In genomic region chr12:103930787-103931536, GRCh38 we compare ENCODE assay signal across 8 cellular contexts. TPM values are rescaled to one million over a fixed set of nuclear protein-coding genes. Genes with fewer than 3 reads are reported as not detected.
DNase-seq lines count a peak whose midpoint lies in the region; ATAC-seq and TF ChIP-seq lines count a peak whose summit lies in the region.

No MANE protein-coding gene starts in this region.

- BruUV-seq in IMR-90 (replicated peaks; lab: Mats Ljungman, UMichigan): no TSS peak

- CTCF ChIA-PET in IMR-90 (lab: Yijun Ruan, JAX): interaction anchor here (1.2 kb wide), 1 partner anchor 36 kb away, joined by 4 read pairs; no protein-coding TSS in a partner anchor
- CTCF ChIA-PET in activated CD8-positive, alpha-beta T cell treated with anti-CD3 and anti-CD28 coated beads for 36 hours (lab: Charles Lee): interaction anchor here (1.2 kb wide), 1 partner anchor 26 kb away, joined by 7 read pairs; a partner anchor contains a TSS

- H3K18ac ChIP-seq in IMR-90 (ENCODE audit: low read depth, low read length): no peak overlapping the region

- in situ Hi-C loops in IMR-90 (cut with MboI; ENCODE audit: low sequenced_read_pairs): loop anchor here (10.0 kb wide), 1 partner anchor 156 kb away; no protein-coding TSS in a partner anchor

- WGBS in IMR-90 (ENCODE audit: extremely low coverage in 2 of 2, insufficient read length in 1 of 2), 2 experiments: 0% methylated on average over 1 of the region's 32 CpGs; no CpG with 5 or more reads in 1 of the 2 experiments
- WGBS in esophagus squamous epithelium, 2 donors: 0% methylated on average over 29 to 30 of the region's 32 CpGs
- WGBS in thymus: under 1% methylated on average over 32 of the region's 32 CpGs

- H4K91ac ChIP-seq in IMR-90 (ENCODE audit: insufficient read depth, low read depth, low read length): peak overlapping the region; percentile 79

- H2AFZ ChIP-seq in IMR-90 (replicated peaks; ENCODE audit: low read length, poor library complexity): peak overlapping the region; percentile 94

- intact Hi-C loops in IMR-90 (cut with micrococcal nuclease): loop anchor here (1.0 to 2.0 kb wide), 2 partner anchors 47 to 160 kb away; no protein-coding TSS in a partner anchor
- intact Hi-C loops in activated CD8-positive, alpha-beta T cell treated with anti-CD3 and anti-CD28 coated beads for 36 hours (cut with micrococcal nuclease): loop anchor here (5.0 kb wide), 1 partner anchor 49 kb away; no protein-coding TSS in a partner anchor
- intact Hi-C loops in esophagus squamous epithelium (cut with DNase I): no loop called here

- peak overlapping the region; percentile 85 for H3K4me2 ChIP-seq in IMR-90 (ENCODE audit: low read depth, low read length)

- H3K36me3 ChIP-seq in IMR-90 (ENCODE audit: control insufficient read depth, insufficient read depth, low read length) (peaks cover 15% of the 10 kb centered on the region), esophagus squamous epithelium (peaks cover 0 to 39% (median 0%) of the 10 kb centered on the region in 3 donors), muscle layer of colon (ENCODE audit: insufficient read depth, low read length) (peaks cover 38% of the 10 kb centered on the region), thymus (ENCODE audit: control insufficient read depth, insufficient read depth) (peaks cover 24% of the 10 kb centered on the region)

- POLR2A ChIA-PET in IMR-90 (lab: Charles Lee; ENCODE audit: unreplicated experiment): interaction anchor here (0.6 kb wide), 1 partner anchor 8 kb away, joined by 3 read pairs; no protein-coding TSS in a partner anchor
- POLR2A ChIA-PET in activated CD8-positive, alpha-beta T cell treated with anti-CD3 and anti-CD28 coated beads for 36 hours (lab: Charles Lee): interaction anchor here (0.7 to 7.0 kb wide), 14 partner anchors 9 to 358 kb away, joined by 3 to 90 read pairs (median 7); partner anchors contain the start of genes NT5DC3 and TDG

- H3K27me3 ChIP-seq in IMR-90 (ENCODE audit: control insufficient read depth, insufficient read depth, low read length) (no peaks in the 10 kb centered on the region), esophagus squamous epithelium (no peaks in the 10 kb centered on the region), muscle layer of colon (ENCODE audit: control insufficient read depth in 1 of 2, insufficient read depth in 2 of 2, low read length in 2 of 2) (no peaks in the 10 kb centered on the region), thymus (ENCODE audit: control insufficient read depth, insufficient read depth) (no peaks in the 10 kb centered on the region)

- no peak overlapping the region for H2BK20ac ChIP-seq in IMR-90 (ENCODE audit: low read depth, low read length)

- dilution Hi-C loops in IMR-90 (cut with HindIII; ENCODE audit: low sequenced_read_pairs, unreplicated experiment): no loop called here

- H3K23ac ChIP-seq in IMR-90 (ENCODE audit: low read depth, low read length): peak overlapping the region; percentile 97

- H3K56ac ChIP-seq in IMR-90 (ENCODE audit: extremely low read depth, insufficient read depth, low read length): peak overlapping the region; percentile 79

- H2BK15ac ChIP-seq in IMR-90 (ENCODE audit: low read depth, low read length): peak overlapping the region; percentile 2; the same call in 1 of the 3 replicates

- no peaks in the 10 kb centered on the region for H3K9me3 Mint-ChIP-seq in activated CD8-positive, alpha-beta T cell treated with anti-CD3 and anti-CD28 coated beads for 36 hours

- H4K8ac ChIP-seq in IMR-90 (ENCODE audit: low read depth in 2 of 2, low read length in 2 of 2): peak overlapping the region; percentile 37 to 80; a peak in 3 of 4 replicates

- ATAC-seq in IMR-90 (ENCODE audit: low read depth) (peak; percentile 2; the same call in 1 of the 2 replicates), GM19351 (IDR thresholded peaks at IDR 0.05; ENCODE audit: unreplicated experiment) (no peak)
- no peak for ATAC-seq in activated CD8-positive, alpha-beta T cell treated with anti-CD3 and anti-CD28 coated beads for 36 hours

- peak overlapping the region; percentile 79 for H3K27ac ChIP-seq in IMR-90 (ENCODE audit: insufficient read depth, low read length)
- H3K27ac ChIP-seq in esophagus squamous epithelium: peak overlapping the region; percentile 86 to 96 (median 94)
- H3K27ac ChIP-seq in muscle layer of colon (ENCODE audit: low read depth, low read length): peak overlapping the region; percentile 77
- H3K27ac ChIP-seq in thymus (ENCODE audit: low read depth): peak overlapping the region; percentile 92

- H3K4me1 ChIP-seq in IMR-90 (ENCODE audit: control insufficient read depth, insufficient read depth, low read length): peaks cover 3% of the 10 kb centered on the region; the same call in 1 of the 2 replicates
- H3K4me1 ChIP-seq in esophagus squamous epithelium: peaks cover 5 to 68% (median 22%) of the 10 kb centered on the region in 3 donors
- peaks cover 55% of the 10 kb centered on the region for H3K4me1 ChIP-seq in muscle layer of colon (ENCODE audit: insufficient read depth, low read length)
- peaks cover 23% of the 10 kb centered on the region for H3K4me1 ChIP-seq in thymus (ENCODE audit: control insufficient read depth, insufficient read depth, low read length)

- peak overlapping the region; percentile 66 for H3K4me3 ChIP-seq in IMR-90 (ENCODE audit: insufficient read depth, low read depth, low read length)
- H3K4me3 ChIP-seq in esophagus squamous epithelium: peak overlapping the region; percentile 62 to 87 (median 80)
- H3K4me3 ChIP-seq in muscle layer of colon (ENCODE audit: low read depth in 1 of 2, low read length in 2 of 2): peak overlapping the region; percentile 51 to 89
- H3K4me3 ChIP-seq in thymus (ENCODE audit: low read length): peak overlapping the region; percentile 85

- H2BK5ac ChIP-seq in IMR-90 (ENCODE audit: low read depth, low read length, poor library complexity, severe bottlenecking): peak overlapping the region; percentile 75

- H3K9me3 ChIP-seq in IMR-90 (ENCODE audit: control insufficient read depth, insufficient read depth, low read length) (no peaks in the 10 kb centered on the region), esophagus squamous epithelium (no peaks in the 10 kb centered on the region), muscle layer of colon (ENCODE audit: low read length) (no peaks in the 10 kb centered on the region), thymus (ENCODE audit: control insufficient read depth) (no peaks in the 10 kb centered on the region)

- peak overlapping the region; percentile 99 for H3K27ac Mint-ChIP-seq in activated CD8-positive, alpha-beta T cell treated with anti-CD3 and anti-CD28 coated beads for 36 hours

- H3K27me3 Mint-ChIP-seq in activated CD8-positive, alpha-beta T cell treated with anti-CD3 and anti-CD28 coated beads for 36 hours: peaks cover 3% of the 10 kb centered on the region

- H3K4me3 Mint-ChIP-seq in activated CD8-positive, alpha-beta T cell treated with anti-CD3 and anti-CD28 coated beads for 36 hours: peak overlapping the region; percentile 87

- no peak; the same call in 1 of the 2 replicates for TF ChIP-seq POLR2A in IMR-90 (IDR thresholded peaks at IDR 0.05; ENCODE audit: low read depth, low read length)
- no peak for TF ChIP-seq POLR2A in esophagus squamous epithelium (IDR thresholded peaks at IDR 0.05)

- TF ChIP-seq CTCF in IMR-90 (conservative IDR thresholded peaks at IDR 0.05; ENCODE audit: low read depth, low read length) (no peak), esophagus squamous epithelium (IDR thresholded peaks at IDR 0.05) (no peak)
- no peak for TF ChIP-seq CTCF in activated CD8-positive, alpha-beta T cell treated with anti-CD3 and anti-CD28 coated beads for 36 hours (IDR thresholded peaks at IDR 0.05)

- peak overlapping the region; percentile 99 for H2AK9ac ChIP-seq in IMR-90 (replicated peaks; ENCODE audit: low read depth, low read length, poor library complexity)

- H3K14ac ChIP-seq in IMR-90 (replicated peaks; ENCODE audit: low read depth, low read length): peak overlapping the region; percentile 97

- no peaks in the 10 kb centered on the region for H3K9me1 ChIP-seq in IMR-90 (ENCODE audit: insufficient read depth, low read length)

- H3K9ac ChIP-seq in IMR-90 (ENCODE audit: low read depth, low read length): peak overlapping the region; percentile 79
- peak overlapping the region; percentile 75 for H3K9ac ChIP-seq in muscle layer of colon (ENCODE audit: low read length)

- no peak for TF ChIP-seq RAD21 in IMR-90 (IDR thresholded peaks at IDR 0.05; ENCODE audit: low read length)

- H3K4ac ChIP-seq in IMR-90 (ENCODE audit: low read depth, low read length): peak overlapping the region; percentile 87

- H3K36me3 Mint-ChIP-seq in activated CD8-positive, alpha-beta T cell treated with anti-CD3 and anti-CD28 coated beads for 36 hours (ENCODE audit: low read depth): peaks cover 68% of the 10 kb centered on the region

- peak overlapping the region; percentile 1 for H4K5ac ChIP-seq in IMR-90 (ENCODE audit: low read depth, low read length)

- peaks cover 53% of the 10 kb centered on the region for H3K4me1 Mint-ChIP-seq in activated CD8-positive, alpha-beta T cell treated with anti-CD3 and anti-CD28 coated beads for 36 hours (ENCODE audit: low read depth)

- H2AK5ac ChIP-seq in IMR-90 (ENCODE audit: low read depth, low read length): peak overlapping the region; percentile 93

- H4K20me1 ChIP-seq in IMR-90 (ENCODE audit: insufficient read depth, low read length): peaks cover 32% of the 10 kb centered on the region

- peaks cover 21 to 40% of the 10 kb centered on the region in 2 experiments for H3K79me1 ChIP-seq in IMR-90 (ENCODE audit: low read depth in 1 of 2, low read length in 2 of 2)

- peak overlapping the region; percentile 45; the same call in 1 of the 2 replicates for H2BK120ac ChIP-seq in IMR-90 (ENCODE audit: low read depth, low read length)

- DNase-seq in CD1c-positive myeloid dendritic cell (ENCODE audit: extremely low spot score) (peak; percentile 84), IMR-90 (peak; percentile 30), esophagus squamous epithelium (lab: John Stamatoyannopoulos, UW) (no peak), COR-L47 (lab: John Stamatoyannopoulos, UW) (no peak)
- peak; percentile 51 for DNase-seq in activated CD8-positive, alpha-beta T cell treated with anti-CD3 and anti-CD28 coated beads for 36 hours

RNA-seq across cellular contexts. Expression of gene HSP90B1, which starts 0.8 kb away (rescaled TPM):
- total RNA-seq in IMR-90 (2012; rRNA removed): 398 and 587 TPM in 2 replicates
- 686 and 765 TPM in 2 replicates for polyA plus RNA-seq in IMR-90 (2012; rRNA removed)
- 62.7 and 145 TPM in 2 replicates for polyA plus RNA-seq in IMR-90 (2012; cell fraction: cytosol; rRNA removed)
- polyA plus RNA-seq in IMR-90 (2012; cell fraction: nucleus; rRNA removed; ENCODE audit: low replicate concordance): 32.5 and 474 TPM in 2 replicates
- 100 to 1,000 TPM; 412 to 418 TPM for total RNA-seq in activated CD8-positive, alpha-beta T cell treated with anti-CD3 and anti-CD28 coated beads for 36 hours
- total RNA-seq in esophagus squamous epithelium: 100 to 1,000 TPM; 206 to 319 (median 209) TPM
- polyA plus RNA-seq in thymus: 309 TPM

RNA-seq across cellular contexts. Expression of gene TDG, which starts 34.7 kb away (rescaled TPM):
- total RNA-seq in IMR-90 (2012; rRNA removed) (14.0 and 24.2 TPM in 2 replicates), esophagus squamous epithelium (10 to 100 TPM; 19.4 to 42.8 (median 24.9) TPM)
- polyA plus RNA-seq in IMR-90 (2012; rRNA removed) (11.5 and 14.7 TPM in 2 replicates), thymus (26.9 TPM)
- 2.8 and 3.1 TPM in 2 replicates for polyA plus RNA-seq in IMR-90 (2012; cell fraction: cytosol; rRNA removed)
- polyA plus RNA-seq in IMR-90 (2012; cell fraction: nucleus; rRNA removed; ENCODE audit: low replicate concordance): 3.7 and 20.5 TPM in 2 replicates
- 10 to 100 TPM; 37.4 to 37.5 TPM for total RNA-seq in activated CD8-positive, alpha-beta T cell treated with anti-CD3 and anti-CD28 coated beads for 36 hours

Comparison
In these comparisons a context has a peak if more than half of its experiments do, and no peak if none do; other contexts are left out.
1. DNase-seq: peak in CD1c-positive myeloid dendritic cell (single experiment), IMR-90 (single experiment) and activated CD8-positive, alpha-beta T cell treated with anti-CD3 and anti-CD28 coated beads for 36 hours (single experiment); none in esophagus squamous epithelium (single experiment) and COR-L47 (single experiment).
2. Peak in every context shown above with its lines, with median percentiles within 50 percentile points of each other: H3K27ac ChIP-seq and H3K4me3 ChIP-seq.